2 cellular contexts compared by ENCODE assay signal in the genomic region with DNA sequence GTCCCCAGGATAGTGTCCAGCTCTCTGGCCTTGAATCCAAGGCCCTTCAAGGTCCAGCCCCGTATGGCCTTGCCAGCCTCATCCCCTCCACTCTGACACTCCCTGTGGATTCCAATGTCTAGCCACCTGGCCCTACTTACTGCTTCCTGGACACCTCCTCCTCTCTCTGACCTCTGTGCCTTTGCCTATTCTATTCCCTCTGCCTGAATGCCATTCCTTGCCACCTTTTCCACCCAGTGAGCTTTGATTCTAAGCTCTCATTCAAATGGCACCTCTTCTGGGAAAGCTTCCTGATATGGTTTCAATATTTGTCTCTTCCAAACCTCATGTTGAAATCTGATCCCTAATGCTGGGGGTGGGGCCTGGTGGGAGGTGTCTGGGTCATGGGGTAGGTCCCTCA.
A peak's percentile ranks its signal among the peaks of the same experiment; 100 is the strongest.
TF ChIP-seq lines count a peak whose summit lies in the region.

No MANE protein-coding gene starts in this region.

TF ChIP-seq in HCT116, 20 proteins besides CTCF, POLR2A, EP300 and RAD21:
- TF ChIP-seq EZH2phosphoT487 (IDR thresholded peaks at IDR 0.05; ENCODE audit: borderline replicate concordance), result no peak
- TF ChIP-seq, protein P1, sequence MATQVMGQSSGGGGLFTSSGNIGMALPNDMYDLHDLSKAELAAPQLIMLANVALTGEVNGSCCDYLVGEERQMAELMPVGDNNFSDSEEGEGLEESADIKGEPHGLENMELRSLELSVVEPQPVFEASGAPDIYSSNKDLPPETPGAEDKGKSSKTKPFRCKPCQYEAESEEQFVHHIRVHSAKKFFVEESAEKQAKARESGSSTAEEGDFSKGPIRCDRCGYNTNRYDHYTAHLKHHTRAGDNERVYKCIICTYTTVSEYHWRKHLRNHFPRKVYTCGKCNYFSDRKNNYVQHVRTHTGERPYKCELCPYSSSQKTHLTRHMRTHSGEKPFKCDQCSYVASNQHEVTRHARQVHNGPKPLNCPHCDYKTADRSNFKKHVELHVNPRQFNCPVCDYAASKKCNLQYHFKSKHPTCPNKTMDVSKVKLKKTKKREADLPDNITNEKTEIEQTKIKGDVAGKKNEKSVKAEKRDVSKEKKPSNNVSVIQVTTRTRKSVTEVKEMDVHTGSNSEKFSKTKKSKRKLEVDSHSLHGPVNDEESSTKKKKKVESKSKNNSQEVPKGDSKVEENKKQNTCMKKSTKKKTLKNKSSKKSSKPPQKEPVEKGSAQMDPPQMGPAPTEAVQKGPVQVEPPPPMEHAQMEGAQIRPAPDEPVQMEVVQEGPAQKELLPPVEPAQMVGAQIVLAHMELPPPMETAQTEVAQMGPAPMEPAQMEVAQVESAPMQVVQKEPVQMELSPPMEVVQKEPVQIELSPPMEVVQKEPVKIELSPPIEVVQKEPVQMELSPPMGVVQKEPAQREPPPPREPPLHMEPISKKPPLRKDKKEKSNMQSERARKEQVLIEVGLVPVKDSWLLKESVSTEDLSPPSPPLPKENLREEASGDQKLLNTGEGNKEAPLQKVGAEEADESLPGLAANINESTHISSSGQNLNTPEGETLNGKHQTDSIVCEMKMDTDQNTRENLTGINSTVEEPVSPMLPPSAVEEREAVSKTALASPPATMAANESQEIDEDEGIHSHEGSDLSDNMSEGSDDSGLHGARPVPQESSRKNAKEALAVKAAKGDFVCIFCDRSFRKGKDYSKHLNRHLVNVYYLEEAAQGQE (IDR thresholded peaks at IDR 0.05; ENCODE audit: low read depth), result no peak
- TF ChIP-seq SIN3A (IDR thresholded peaks at IDR 0.05; ENCODE audit: low read depth), result no peak
- TF ChIP-seq SRF (IDR thresholded peaks at IDR 0.05; ENCODE audit: low read depth), result no peak
- no peak for TF ChIP-seq SP1 (IDR thresholded peaks at IDR 0.05; ENCODE audit: low read depth)
- no peak for TF ChIP-seq FOSL1 (IDR thresholded peaks at IDR 0.05; ENCODE audit: low read depth)
- no peak for TF ChIP-seq CEBPB (IDR thresholded peaks at IDR 0.05; ENCODE audit: low read depth)
- TF ChIP-seq ZFX (IDR thresholded peaks at IDR 0.05), result no peak
- TF ChIP-seq POLR2AphosphoS5 (IDR thresholded peaks at IDR 0.05; ENCODE audit: low read depth, low read length), result no peak
- TF ChIP-seq CBX3 (IDR thresholded peaks at IDR 0.05; ENCODE audit: low read depth), result no peak
- TF ChIP-seq TCF7L2 (IDR thresholded peaks at IDR 0.05; ENCODE audit: borderline replicate concordance, extremely low read depth, insufficient read depth, insufficient read length), result no peak
- TF ChIP-seq YY1 (IDR thresholded peaks at IDR 0.05; ENCODE audit: extremely low read depth, insufficient replicate concordance, low read depth, low read length), result no peak
- TF ChIP-seq, protein P2, sequence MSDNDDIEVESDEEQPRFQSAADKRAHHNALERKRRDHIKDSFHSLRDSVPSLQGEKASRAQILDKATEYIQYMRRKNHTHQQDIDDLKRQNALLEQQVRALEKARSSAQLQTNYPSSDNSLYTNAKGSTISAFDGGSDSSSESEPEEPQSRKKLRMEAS (IDR thresholded peaks at IDR 0.05), result no peak
- TF ChIP-seq ELF1 (IDR thresholded peaks at IDR 0.05; ENCODE audit: borderline replicate concordance, low read depth), result no peak
- TF ChIP-seq, protein P3, sequence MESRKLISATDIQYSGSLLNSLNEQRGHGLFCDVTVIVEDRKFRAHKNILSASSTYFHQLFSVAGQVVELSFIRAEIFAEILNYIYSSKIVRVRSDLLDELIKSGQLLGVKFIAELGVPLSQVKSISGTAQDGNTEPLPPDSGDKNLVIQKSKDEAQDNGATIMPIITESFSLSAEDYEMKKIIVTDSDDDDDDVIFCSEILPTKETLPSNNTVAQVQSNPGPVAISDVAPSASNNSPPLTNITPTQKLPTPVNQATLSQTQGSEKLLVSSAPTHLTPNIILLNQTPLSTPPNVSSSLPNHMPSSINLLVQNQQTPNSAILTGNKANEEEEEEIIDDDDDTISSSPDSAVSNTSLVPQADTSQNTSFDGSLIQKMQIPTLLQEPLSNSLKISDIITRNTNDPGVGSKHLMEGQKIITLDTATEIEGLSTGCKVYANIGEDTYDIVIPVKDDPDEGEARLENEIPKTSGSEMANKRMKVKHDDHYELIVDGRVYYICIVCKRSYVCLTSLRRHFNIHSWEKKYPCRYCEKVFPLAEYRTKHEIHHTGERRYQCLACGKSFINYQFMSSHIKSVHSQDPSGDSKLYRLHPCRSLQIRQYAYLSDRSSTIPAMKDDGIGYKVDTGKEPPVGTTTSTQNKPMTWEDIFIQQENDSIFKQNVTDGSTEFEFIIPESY (IDR thresholded peaks at IDR 0.05; ENCODE audit: extremely low read depth, insufficient replicate concordance, low read length), result no peak
- TF ChIP-seq ZNF274 (IDR thresholded peaks at IDR 0.05; ENCODE audit: low read depth, low read length), result no peak
- TF ChIP-seq EGR1 (IDR thresholded peaks at IDR 0.05; ENCODE audit: low read depth), result no peak
- TF ChIP-seq, protein P4, sequence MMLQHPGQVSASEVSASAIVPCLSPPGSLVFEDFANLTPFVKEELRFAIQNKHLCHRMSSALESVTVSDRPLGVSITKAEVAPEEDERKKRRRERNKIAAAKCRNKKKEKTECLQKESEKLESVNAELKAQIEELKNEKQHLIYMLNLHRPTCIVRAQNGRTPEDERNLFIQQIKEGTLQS (IDR thresholded peaks at IDR 0.05), result no peak
- no peak for TF ChIP-seq EZH2 (IDR thresholded peaks at IDR 0.05)
TF ChIP-seq in HCT116: peak in this region for 0.

TF ChIP-seq in K562, 482 proteins besides CTCF, POLR2A, EP300 and RAD21:
- TF ChIP-seq BCOR (IDR thresholded peaks at IDR 0.05) (peak; percentile 72), ZNF699 (CRISPR knock-in tag; IDR thresholded peaks at IDR 0.05; ENCODE audit: insufficient replicate concordance) (no peak), KDM1A (IDR thresholded peaks at IDR 0.05) (peak in 1 of 2 experiments; percentile 57; a peak in 2 of 4 replicates)
TF ChIP-seq in K562: peak in this region for 2.
